Comparison of ENCODE assay signal across 1 cellular context in genomic region chr1:46718340-46718726, GRCh38.
TF ChIP-seq lines count a peak whose summit lies in the region.

No MANE protein-coding gene starts in this region.

TF ChIP-seq in H1, 55 proteins besides CTCF, POLR2A, EP300 and RAD21 (continued from another document):
- no peak for TF ChIP-seq CHD7 (IDR thresholded peaks at IDR 0.05; ENCODE audit: insufficient replicate concordance, low read length)
- TF ChIP-seq KDM4A (IDR thresholded peaks at IDR 0.05; ENCODE audit: low read depth, low read length, severe bottlenecking): no peak
- no peak for TF ChIP-seq POU5F1 (IDR thresholded peaks at IDR 0.05; ENCODE audit: low read depth, low read length)
